In genomic region chr1:12619396-12620141, GRCh38 we compare ENCODE assay signal across 1 cellular context.
TF ChIP-seq lines count a peak whose summit lies in the region.

No MANE protein-coding gene starts in this region.

TF ChIP-seq in HepG2, 621 proteins besides CTCF, POLR2A, EP300 and RAD21 (continued from another document and continues in another):
- no peak; the same call in 1 of the 2 replicates for TF ChIP-seq THAP7 (CRISPR knock-in tag; IDR thresholded peaks at IDR 0.05)
- TF ChIP-seq ZFP62 (CRISPR knock-in tag; IDR thresholded peaks at IDR 0.05), result no peak
- no peak for TF ChIP-seq ZBTB43 (CRISPR knock-in tag; conservative IDR thresholded peaks at IDR 0.05)
- TF ChIP-seq ZNF484 (CRISPR knock-in tag; IDR thresholded peaks at IDR 0.05; ENCODE audit: borderline replicate concordance, low read depth), result no peak
- no peak for TF ChIP-seq ZNF549 (CRISPR knock-in tag; IDR thresholded peaks at IDR 0.05)
- TF ChIP-seq PBX3 (CRISPR knock-in tag; IDR thresholded peaks at IDR 0.05; ENCODE audit: borderline replicate concordance), result no peak
- TF ChIP-seq ZNF629 (CRISPR knock-in tag; conservative IDR thresholded peaks at IDR 0.05), result no peak
- TF ChIP-seq KDM4B (CRISPR knock-in tag; IDR thresholded peaks at IDR 0.05), result peak; percentile 65; the same call in 1 of the 2 replicates
- TF ChIP-seq ZNF274 (CRISPR knock-in tag; IDR thresholded peaks at IDR 0.05), result no peak
- TF ChIP-seq ZNF609 (CRISPR knock-in tag; IDR thresholded peaks at IDR 0.05; ENCODE audit: borderline replicate concordance), result no peak
- no peak for TF ChIP-seq ATF6 (CRISPR knock-in tag; conservative IDR thresholded peaks at IDR 0.05)
- no peak for TF ChIP-seq EHMT2 (IDR thresholded peaks at IDR 0.05; ENCODE audit: borderline replicate concordance, low read depth, low read length)
- no peak for TF ChIP-seq ZNF709 (CRISPR knock-in tag; IDR thresholded peaks at IDR 0.05)
- TF ChIP-seq XRCC5 (optimal IDR thresholded peaks at IDR 0.05; ENCODE audit: low read length), result peak; percentile 74
- TF ChIP-seq KDM1A (CRISPR knock-in tag; IDR thresholded peaks at IDR 0.05), result no peak
- no peak for TF ChIP-seq ATRX (CRISPR knock-in tag; IDR thresholded peaks at IDR 0.05; ENCODE audit: borderline replicate concordance)
- 0 out of 2 replicates have a peak, but pooled peaks have one; percentile 80 for TF ChIP-seq ZNF383 (CRISPR knock-in tag; IDR thresholded peaks at IDR 0.05; ENCODE audit: borderline replicate concordance)
- peak; percentile 16; the same call in 1 of the 2 replicates for TF ChIP-seq DRAP1 (CRISPR knock-in tag; IDR thresholded peaks at IDR 0.05)
- TF ChIP-seq BRD4 (CRISPR knock-in tag; IDR thresholded peaks at IDR 0.05), result no peak
- TF ChIP-seq RBM22 (optimal IDR thresholded peaks at IDR 0.05; ENCODE audit: low read length), result no peak
- TF ChIP-seq ZNF451 (CRISPR knock-in tag; IDR thresholded peaks at IDR 0.05), result no peak
- no peak for TF ChIP-seq TEAD2 (CRISPR knock-in tag; IDR thresholded peaks at IDR 0.05)
- TF ChIP-seq MED13 (CRISPR knock-in tag; IDR thresholded peaks at IDR 0.05), result no peak
- no peak for TF ChIP-seq BRCA1 (CRISPR knock-in tag; IDR thresholded peaks at IDR 0.05)
- peak; percentile 31; the same call in 1 of the 2 replicates for TF ChIP-seq ZNF362 (CRISPR knock-in tag; IDR thresholded peaks at IDR 0.05; ENCODE audit: borderline replicate concordance)
- no peak for TF ChIP-seq ZNF496 (CRISPR knock-in tag; IDR thresholded peaks at IDR 0.05; ENCODE audit: insufficient replicate concordance)
- TF ChIP-seq RARA (CRISPR knock-in tag; IDR thresholded peaks at IDR 0.05), result peak; percentile 55
- no peak; the same call in 1 of the 2 replicates for TF ChIP-seq ERF (CRISPR knock-in tag; IDR thresholded peaks at IDR 0.05)
- TF ChIP-seq ZFP1 (CRISPR knock-in tag; IDR thresholded peaks at IDR 0.05), result no peak
- no peak for TF ChIP-seq HNRNPLL (IDR thresholded peaks at IDR 0.05; ENCODE audit: low read depth, low read length, poor library complexity, severe bottlenecking)
- no peak for TF ChIP-seq ZNF597 (CRISPR knock-in tag; IDR thresholded peaks at IDR 0.05)
- no peak for TF ChIP-seq ZBTB42 (CRISPR knock-in tag; IDR thresholded peaks at IDR 0.05)
- no peak for TF ChIP-seq SKIL (CRISPR knock-in tag; IDR thresholded peaks at IDR 0.05; ENCODE audit: borderline replicate concordance)
- TF ChIP-seq ZNF317 (CRISPR knock-in tag; IDR thresholded peaks at IDR 0.05), result peak; percentile 48; the same call in 1 of the 2 replicates
- no peak; the same call in none of the 2 replicates for TF ChIP-seq GABPB1 (CRISPR knock-in tag; IDR thresholded peaks at IDR 0.05)
- no peak; the same call in 1 of the 2 replicates for TF ChIP-seq ZNF292 (CRISPR knock-in tag; IDR thresholded peaks at IDR 0.05; ENCODE audit: borderline replicate concordance, low read depth)
- TF ChIP-seq ARNT (IDR thresholded peaks at IDR 0.05), result no peak
- TF ChIP-seq ZMYM2 (CRISPR knock-in tag; IDR thresholded peaks at IDR 0.05), result 0 out of 2 replicates have a peak, but pooled peaks have one; percentile 52
- no peak for TF ChIP-seq PHF8 (CRISPR knock-in tag; IDR thresholded peaks at IDR 0.05)
- no peak for TF ChIP-seq NFE2L1 (CRISPR knock-in tag; IDR thresholded peaks at IDR 0.05; ENCODE audit: borderline replicate concordance)
- no peak for TF ChIP-seq HOMEZ (CRISPR knock-in tag; IDR thresholded peaks at IDR 0.05; ENCODE audit: low read depth)
- no peak for TF ChIP-seq ZSCAN22 (CRISPR knock-in tag; IDR thresholded peaks at IDR 0.05)
- TF ChIP-seq ZNF430 (CRISPR knock-in tag; IDR thresholded peaks at IDR 0.05), result no peak
- peak; percentile 52; the same call in 1 of the 2 replicates for TF ChIP-seq ATF2 (CRISPR knock-in tag; IDR thresholded peaks at IDR 0.05)
- no peak for TF ChIP-seq PTBP1 (IDR thresholded peaks at IDR 0.05; ENCODE audit: low read depth, low read length, poor library complexity, severe bottlenecking)
- TF ChIP-seq ZNF326 (CRISPR knock-in tag; IDR thresholded peaks at IDR 0.05; ENCODE audit: borderline replicate concordance), result no peak
